ENCODE assay signal across 21 cellular contexts in genomic region chr2:26537069-26537825, GRCh38. TPM values are rescaled to one million over a fixed set of nuclear protein-coding genes. Genes with fewer than 3 reads are reported as not detected.
DNase-seq lines count a peak whose midpoint lies in the region; ATAC-seq and TF ChIP-seq lines count a peak whose summit lies in the region.
"Had no signal": no experiment of that assay in that cellular context is flagged by ENCODE, and none has a peak within 500 bp of the region (broad histone marks: within the 10 kb centered on the region; RNA-seq: fewer than 3 reads in every experiment).

No MANE protein-coding gene starts in this region.

- H4K20me1 ChIP-seq in osteoblast (ENCODE audit: insufficient read depth, low read length), result no peaks in the 10 kb centered on the region
- H4K20me1 ChIP-seq in SK-N-SH (ENCODE audit: insufficient read depth), result no peaks in the 10 kb centered on the region

- H3F3A ChIP-seq in SK-N-SH (replicated peaks; ENCODE audit: insufficient read depth), result no peaks in the 10 kb centered on the region

- intact Hi-C loops in Right ventricle myocardium inferior (cut with DNase I), result no loop called here
- intact Hi-C loops in Right ventricle myocardium superior (cut with DNase I), result no loop called here
- intact Hi-C loops in aorta (cut with DNase I), result no loop called here

- no peak overlapping the region for H3K4me3 Mint-ChIP-seq in WTC11
- H3K4me3 Mint-ChIP-seq: CD8-positive, alpha-beta memory T cell; HFFc6 had no signal

- no peak for TF ChIP-seq CTCF in WTC11 (IDR thresholded peaks at IDR 0.05)
- TF ChIP-seq CTCF in osteoblast (IDR thresholded peaks at IDR 0.05; ENCODE audit: extremely low read depth, low read depth, low read length), result no peak
- TF ChIP-seq CTCF in SK-N-SH (IDR thresholded peaks at IDR 0.05), result no peak

- no peaks in the 10 kb centered on the region for H3K36me3 Mint-ChIP-seq in WTC11
- H3K36me3 Mint-ChIP-seq: CD8-positive, alpha-beta memory T cell had no signal

- H3K27me3 Mint-ChIP-seq in WTC11 (ENCODE audit: low read depth), result no peaks in the 10 kb centered on the region

- H3K9me2 ChIP-seq in SK-N-SH, result no peaks in the 10 kb centered on the region

- no peaks in the 10 kb centered on the region for H3K9me3 ChIP-seq in osteoblast (ENCODE audit: low read depth, low read length)
- no peaks in the 10 kb centered on the region for H3K9me3 ChIP-seq in aorta (ENCODE audit: control insufficient read depth, low read length)
- no peaks in the 10 kb centered on the region for H3K9me3 ChIP-seq in SK-N-SH
- H3K9me3 ChIP-seq: A549 had no signal

- DNase-seq in Right ventricle myocardium inferior (ENCODE audit: missing footprints) (peak; percentile 13), Right ventricle myocardium superior (no peak), WTC11 (ENCODE audit: low spot score) (no peak), osteoblast (ENCODE audit: insufficient read length, low spot score, missing footprints) (peak; percentile 57), aorta (peak; percentile 31 to 41), SK-N-SH (no peak)
- DNase-seq: C1 segment of cervical spinal cord; CD8-positive, alpha-beta memory T cell; HFFc6; KG1; MV-4-11; NCI-H1694 treated with DMSO at 0.1 percent for 48 hours; NCI-H2107; NCI-H524 treated with DMSO at 0.1 percent for 48 hours; PC-3; RPMI8226 had no signal

- H3K9ac ChIP-seq in SK-N-SH, result no peak overlapping the region

- H3K4me1 ChIP-seq in osteoblast (ENCODE audit: insufficient read depth, low read length) (no peaks in the 10 kb centered on the region), aorta (ENCODE audit: control insufficient read depth in 1 of 2, insufficient read depth in 2 of 2, low read length in 2 of 2) (no peaks in the 10 kb centered on the region), SK-N-SH (ENCODE audit: control insufficient read depth in 1 of 2, insufficient read depth in 2 of 2, low read depth in 1 of 2, low read length in 1 of 2) (peaks cover 0 to 3% of the 10 kb centered on the region in 2 experiments; a peak in 1 of 4 replicates)

- H3K9me3 Mint-ChIP-seq in WTC11, result no peaks in the 10 kb centered on the region
- H3K9me3 Mint-ChIP-seq: CD8-positive, alpha-beta memory T cell; HFFc6 had no signal

- H3K27ac Mint-ChIP-seq in WTC11, result no peak overlapping the region
- H3K27ac Mint-ChIP-seq: CD8-positive, alpha-beta memory T cell; HFFc6 had no signal

- 91 to 93% methylated on average over 17 of the region's 17 CpGs for WGBS in aorta, 2 donors
- 69% methylated on average over 17 of the region's 17 CpGs for WGBS in SK-N-SH (ENCODE audit: low lambda C conversion rate)

- TF ChIP-seq EP300 in SK-N-SH (IDR thresholded peaks at IDR 0.05; ENCODE audit: borderline replicate concordance in 1 of 2, low read depth in 1 of 2, low read length in 1 of 2), result no peak

- H2AFZ ChIP-seq in osteoblast (ENCODE audit: low read length) (no peak overlapping the region), SK-N-SH (ENCODE audit: low read depth) (no peak overlapping the region)

- H3K27ac ChIP-seq in osteoblast (ENCODE audit: low read depth, low read length), result no peak overlapping the region
- H3K27ac ChIP-seq in aorta (ENCODE audit: low read depth in 1 of 2, low read length in 2 of 2), result no peak overlapping the region
- H3K27ac ChIP-seq in SK-N-SH (ENCODE audit: low read depth in 2 of 2, low read length in 1 of 2), result no peak overlapping the region
- H3K27ac ChIP-seq: A549 had no signal

- no peak overlapping the region for H3K4me2 ChIP-seq in osteoblast (ENCODE audit: insufficient read depth, low read length)
- H3K4me2 ChIP-seq in SK-N-SH, result no peak overlapping the region
- H3K4me2 ChIP-seq: A549 had no signal

- no peaks in the 10 kb centered on the region for H3K79me2 ChIP-seq in osteoblast (ENCODE audit: insufficient read depth, low read length)
- no peaks in the 10 kb centered on the region for H3K79me2 ChIP-seq in SK-N-SH (ENCODE audit: insufficient read depth)

- peaks cover 13% of the 10 kb centered on the region for H3K27me3 ChIP-seq in osteoblast (ENCODE audit: insufficient read depth, low read length)
- H3K27me3 ChIP-seq in aorta (ENCODE audit: control insufficient read depth in 1 of 2, insufficient read depth in 2 of 2, low read length in 1 of 2), result no peaks in the 10 kb centered on the region
- peaks cover 3% of the 10 kb centered on the region; the same call in 1 of the 2 replicates for H3K27me3 ChIP-seq in SK-N-SH (ENCODE audit: insufficient read depth)

- H3K4me1 Mint-ChIP-seq in WTC11, result peaks cover 22% of the 10 kb centered on the region
- H3K4me1 Mint-ChIP-seq: CD8-positive, alpha-beta memory T cell had no signal

- ATAC-seq in Right ventricle myocardium inferior, result no peak
- ATAC-seq in Right ventricle myocardium superior (ENCODE audit: poor library complexity), result no peak
- ATAC-seq in WTC11, result peak; percentile 25
- ATAC-seq in aorta (ENCODE audit: low FRiP score), result no peak
- ATAC-seq in GM19455 (IDR thresholded peaks at IDR 0.05; ENCODE audit: unreplicated experiment), result no peak
- no peak for ATAC-seq in GM18873 (IDR thresholded peaks at IDR 0.05; ENCODE audit: low FRiP score, unreplicated experiment)
- ATAC-seq: A549, PC-3 had no signal

- no peak overlapping the region for H3K4me3 ChIP-seq in osteoblast (ENCODE audit: insufficient read depth, low read length)
- H3K4me3 ChIP-seq in aorta (ENCODE audit: low read length in 2 of 2), result no peak overlapping the region
- no peak overlapping the region for H3K4me3 ChIP-seq in SK-N-SH (ENCODE audit: low read depth in 2 of 2, low read length in 1 of 2)
- H3K4me3 ChIP-seq: A549 had no signal

- H3K36me3 ChIP-seq in osteoblast (ENCODE audit: insufficient read depth, low read length) (no peaks in the 10 kb centered on the region), aorta (ENCODE audit: control insufficient read depth in 1 of 2, insufficient read depth in 2 of 2, low read length in 1 of 2) (no peaks in the 10 kb centered on the region), SK-N-SH (replicated peaks in 1 of 2; ENCODE audit: control insufficient read depth in 1 of 2, insufficient read depth in 2 of 2, low read length in 1 of 2) (no peaks in the 10 kb centered on the region)

- no peak for TF ChIP-seq RAD21 in SK-N-SH (IDR thresholded peaks at IDR 0.05; ENCODE audit: low read length)

- CTCF ChIA-PET in WTC11 (lab: Charles Lee), result interaction anchor here (0.6 to 2.8 kb wide), 6 partner anchors 16 to 44 kb away, joined by 3 to 14 read pairs (median 6); no protein-coding TSS in a partner anchor
- CTCF ChIA-PET in SK-N-SH (lab: Yijun Ruan, JAX), result interaction anchor here (0.9 to 3.7 kb wide), 2 partner anchors 41 to 69 kb away, joined by 3 to 12 read pairs; no protein-coding TSS in a partner anchor

- POLR2A ChIA-PET in WTC11 (lab: Charles Lee) (no interaction called here), SK-N-SH (lab: Yijun Ruan, JAX) (no interaction called here)

TF ChIP-seq in WTC11, 78 proteins besides CTCF, POLR2A, EP300 and RAD21 (continues in another document):
- TF ChIP-seq JUN (CRISPR knock-in tag; IDR thresholded peaks at IDR 0.05), result no peak
- TF ChIP-seq ZNF219 (CRISPR knock-in tag; IDR thresholded peaks at IDR 0.05; ENCODE audit: borderline replicate concordance), result no peak
- TF ChIP-seq ZMAT4 (CRISPR knock-in tag; IDR thresholded peaks at IDR 0.05), result no peak
- no peak for TF ChIP-seq TEAD1 (CRISPR knock-in tag; IDR thresholded peaks at IDR 0.05)

TF ChIP-seq in SK-N-SH, 30 proteins besides CTCF, POLR2A, EP300 and RAD21 (continues in another document):
- TF ChIP-seq TCF12 (IDR thresholded peaks at IDR 0.05) (no peak), REST (IDR thresholded peaks at IDR 0.05; ENCODE audit: low read depth, low read length) (no peak), ZBTB33 (IDR thresholded peaks at IDR 0.05; ENCODE audit: borderline replicate concordance, low read depth) (no peak)

RNA-seq across cellular contexts. Expression of gene OTOF, which starts 59.3 kb away (rescaled TPM):
- total RNA-seq in Right ventricle myocardium inferior, result 0.08 TPM
- not detected for total RNA-seq in Right ventricle myocardium superior
- total RNA-seq in WTC11 (2021), result 0.05 to 0.26 TPM (median 0.07 TPM) in 3 replicates
- not detected in 2 replicates for total RNA-seq in osteoblast
- under 1 TPM; 0.06 to 0.24 TPM for total RNA-seq in aorta
- polyA plus RNA-seq in aorta, result not detected
- polyA plus RNA-seq in SK-N-SH (2012; rRNA removed), result not detected in 2 replicates
- polyA plus RNA-seq in SK-N-SH (2012; cell fraction: cytosol; rRNA removed), result 0.01 TPM in 1 of 2 replicates, not detected in the other
- 0.01 TPM in 2 replicates for polyA plus RNA-seq in SK-N-SH (2012; cell fraction: nucleus; rRNA removed)
- total RNA-seq: H4, PC-3 had no signal
- polyA plus RNA-seq: HepG2 had no signal

Comparison
In these comparisons a context has a peak if more than half of its experiments do, and no peak if none do; other contexts are left out.
1. DNase-seq: peak in Right ventricle myocardium inferior (single experiment), osteoblast (single experiment) and aorta (2 of 2); none in Right ventricle myocardium superior (single experiment), WTC11 (single experiment) and SK-N-SH (single experiment).